ENCODE assay signal across 8 cellular contexts in the genomic region with DNA sequence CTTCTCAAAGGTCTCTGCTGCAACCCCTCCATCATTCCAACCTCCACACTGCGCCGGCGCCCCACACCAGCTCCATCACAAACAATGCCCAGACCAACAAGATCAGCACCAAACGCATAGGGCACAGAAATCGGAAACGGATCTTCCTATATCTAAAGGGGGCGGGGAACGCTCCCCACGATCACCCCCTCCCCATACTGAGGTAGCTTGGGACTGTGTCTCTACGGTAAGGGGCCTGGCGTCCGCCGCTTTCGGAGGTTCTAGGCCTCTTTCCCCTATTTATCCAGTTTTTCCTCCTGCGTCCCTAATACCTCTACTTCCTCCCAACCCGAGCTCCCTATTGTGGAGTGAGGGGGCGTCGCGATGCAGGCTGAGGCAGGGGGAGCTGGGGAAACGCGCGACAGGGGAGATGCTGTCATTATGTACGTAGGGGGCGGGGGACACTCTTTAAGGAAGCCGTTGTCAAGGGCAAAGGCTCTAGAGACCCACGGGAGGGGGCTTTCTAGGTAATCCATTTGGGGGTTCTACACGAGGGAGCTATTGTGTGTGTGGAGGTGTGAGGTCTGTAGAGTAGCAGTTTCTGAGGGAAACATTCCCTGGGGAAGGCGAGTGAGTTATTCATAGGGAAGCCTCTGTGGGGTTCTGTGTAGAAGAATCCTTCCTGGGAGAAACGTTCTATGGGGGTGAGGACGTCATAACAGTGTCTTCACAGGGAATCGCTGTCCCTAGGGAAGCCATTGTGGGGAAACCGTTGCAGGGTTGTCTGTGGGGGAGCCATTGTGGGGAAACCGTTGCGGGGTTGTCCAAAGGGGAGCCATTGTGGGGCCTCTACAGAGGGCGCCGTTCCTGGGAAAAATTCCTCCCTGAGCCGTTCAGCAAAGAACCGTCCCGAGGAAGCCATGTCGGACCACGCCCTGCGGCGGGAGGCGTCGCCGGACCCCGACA. TPM values are rescaled to one million over a fixed set of nuclear protein-coding genes. Genes with fewer than 3 reads are reported as not detected.
DNase-seq lines count a peak whose midpoint lies in the region; ATAC-seq and TF ChIP-seq lines count a peak whose summit lies in the region.

No MANE protein-coding gene starts in this region.

- DNase-seq in NOMO-1 treated with DMSO at 0.1 percent for 48 hours (lab: John Stamatoyannopoulos, UW; ENCODE audit: unreplicated experiment) (peak; percentile 18), NOMO-1 (lab: John Stamatoyannopoulos, UW; ENCODE audit: unreplicated experiment in 2 of 2) (no peak), NCI-H1092 treated with DMSO at 0.1 percent for 48 hours (lab: John Stamatoyannopoulos, UW) (peak; percentile 41), foreskin keratinocyte (peak in 1 of 2 donors; percentile 47), activated gamma-delta T cell treated with Interleukin-2 at 50 U/mL for 16 hours (no peak)
- DNase-seq in activated T-cell treated with anti-CD3 and anti-CD28 coated beads, Interleukin-2, amount 50 U/mL, for 48 hours = peak; percentile 22 to 30
- peak in 7 of 10 donors; percentile 13 to 67 (median 30) for DNase-seq in naive thymus-derived CD8-positive, alpha-beta T cell

- H3K4me3 Mint-ChIP-seq in naive thymus-derived CD8-positive, alpha-beta T cell = peak overlapping the region; percentile 82 to 99 (median 94)

- H3K27me3 Mint-ChIP-seq in naive thymus-derived CD8-positive, alpha-beta T cell = no peaks in the 10 kb centered on the region

- POLR2A ChIA-PET in naive thymus-derived CD8-positive, alpha-beta T cell (lab: Charles Lee) = interaction anchor here (1.8 kb wide), 1 partner anchor 184 kb away, joined by 5 read pairs; no protein-coding TSS in a partner anchor

- H3K36me3 Mint-ChIP-seq in naive thymus-derived CD8-positive, alpha-beta T cell = no peaks in the 10 kb centered on the region

- no peaks in the 10 kb centered on the region for H3K9me3 Mint-ChIP-seq in naive thymus-derived CD8-positive, alpha-beta T cell

- peak overlapping the region; percentile 78 for H3K27ac ChIP-seq in foreskin keratinocyte

- TF ChIP-seq CTCF in foreskin keratinocyte (conservative IDR thresholded peaks at IDR 0.05) = no peak

- ATAC-seq in foreskin keratinocyte = peak; percentile 27
- ATAC-seq in naive thymus-derived CD8-positive, alpha-beta T cell = peak; percentile 2 to 6
- ATAC-seq in GM18502 (IDR thresholded peaks at IDR 0.05; ENCODE audit: poor library complexity, unreplicated experiment) = no peak

- H3K27me3 ChIP-seq in foreskin keratinocyte = no peaks in the 10 kb centered on the region

- peak overlapping the region in 9 of 10 donors; percentile 10 to 94 (median 83) for H3K27ac Mint-ChIP-seq in naive thymus-derived CD8-positive, alpha-beta T cell

- peaks cover 15 to 37% (median 32%) of the 10 kb centered on the region in 4 donors for H3K4me1 Mint-ChIP-seq in naive thymus-derived CD8-positive, alpha-beta T cell

- H3K4me1 ChIP-seq in foreskin keratinocyte = peaks cover 15% of the 10 kb centered on the region

RNA-seq across cellular contexts. Expression of gene DNAAF9, which starts 0.7 kb away (rescaled TPM):
- total RNA-seq in foreskin keratinocyte = 5.8 and 7.2 TPM in 2 replicates
- polyA plus RNA-seq in foreskin keratinocyte = 1.5 and 1.6 TPM in 2 replicates
- total RNA-seq in naive thymus-derived CD8-positive, alpha-beta T cell = 1 to 10 TPM; 4.8 to 5.1 TPM
- 1 to 10 TPM in 2 of 3 donors, under 1 TPM in 1; 0.62 to 1.4 (median 1.0) TPM for polyA plus RNA-seq in naive thymus-derived CD8-positive, alpha-beta T cell

Comparison
In these comparisons a context has a peak if more than half of its experiments do, and no peak if none do; other contexts are left out.
1. DNase-seq: peak in NOMO-1 treated with DMSO at 0.1 percent for 48 hours (single experiment), NCI-H1092 treated with DMSO at 0.1 percent for 48 hours (single experiment), activated T-cell treated with anti-CD3 and anti-CD28 coated beads, Interleukin-2, amount 50 U/mL, for 48 hours (2 of 2) and naive thymus-derived CD8-positive, alpha-beta T cell (7 of 10); none in NOMO-1 (0 of 2) and activated gamma-delta T cell treated with Interleukin-2 at 50 U/mL for 16 hours (single experiment).